In genomic region chr17:6244253-6244652, GRCh38 we compare ENCODE assay signal across 19 cellular contexts.
DNase-seq lines count a peak whose midpoint lies in the region; ATAC-seq, FAIRE-seq and TF ChIP-seq lines count a peak whose summit lies in the region.
"Had no signal": no experiment of that assay in that cellular context is flagged by ENCODE, and none has a peak within 500 bp of the region (broad histone marks: within the 10 kb centered on the region; RNA-seq: fewer than 3 reads in every experiment).

No MANE protein-coding gene starts in this region.

- no peaks in the 10 kb centered on the region; a peak in 1 of 7 replicates for H3K27me3 ChIP-seq in H1 (replicated peaks in 1 of 4; ENCODE audit: control insufficient read depth in 3 of 4, extremely low read depth in 1 of 4, insufficient read depth in 3 of 4, low read length in 3 of 4)
- H3K27me3 ChIP-seq in CD4-positive, alpha-beta memory T cell (ENCODE audit: insufficient read depth, low read length): peaks cover 5% of the 10 kb centered on the region

- POLR2A ChIA-PET in RWPE1 (lab: Yijun Ruan, JAX; ENCODE audit: low non-redundant PET): no interaction called here
- POLR2A ChIA-PET in H1 (lab: Charles Lee; ENCODE audit: partially characterized antibody): no interaction called here
- POLR2A ChIA-PET in CD4-positive, alpha-beta memory T cell (lab: Charles Lee; ENCODE audit: partially characterized antibody): no interaction called here

- H2BK20ac ChIP-seq in H1 (ENCODE audit: low read length): no peak overlapping the region

- H4K20me1 ChIP-seq in H1 (replicated peaks in 1 of 2; ENCODE audit: control insufficient read depth in 1 of 2, insufficient read depth in 2 of 2, low read length in 2 of 2): no peaks in the 10 kb centered on the region

- H3K4me3 Mint-ChIP-seq in nephron progenitor cell: no peak overlapping the region
- no peak overlapping the region for H3K4me3 Mint-ChIP-seq in type B pancreatic cell
- no peak overlapping the region for H3K4me3 Mint-ChIP-seq in CD4-positive, alpha-beta memory T cell
- H3K4me3 Mint-ChIP-seq: B cell; CD8-positive, alpha-beta memory T cell had no signal

- TF ChIP-seq POLR2A in H1 (IDR thresholded peaks at IDR 0.05; ENCODE audit: control extremely low read depth in 1 of 2, low read depth in 2 of 2, low read length in 2 of 2): no peak

- H2AFZ ChIP-seq in H1 (ENCODE audit: low read length): no peak overlapping the region

- no peak overlapping the region for H2AK5ac ChIP-seq in H1 (ENCODE audit: low read depth, low read length)

- DNase-seq in RWPE1 (ENCODE audit: low spot score): no peak
- no peak for DNase-seq in H1 (ENCODE audit: low read depth in 1 of 2, low spot score in 2 of 2)
- DNase-seq in nephron progenitor cell: peak; percentile 15
- DNase-seq in type B pancreatic cell (ENCODE audit: extremely low spot score, unreplicated experiment): peak; percentile 56
- DNase-seq in kidney glomerular epithelial cell (lab: John Stamatoyannopoulos, UW): no peak
- no peak for DNase-seq in CD4-positive, alpha-beta memory T cell
- DNase-seq: CD8-positive, alpha-beta memory T cell; COR-L47; DMS 273 treated with DMSO at 0.1 percent for 48 hours; DMS53; DND-41; EL; HCEC 1CT; IMR-90 had no signal

- peak overlapping the region; percentile 2; the same call in 1 of the 2 replicates for H2BK12ac ChIP-seq in H1 (ENCODE audit: low read depth, low read length)

- H3K27ac ChIP-seq in RWPE1 (peak overlapping the region; percentile 71), H1 (ENCODE audit: low read depth, low read length) (no peak overlapping the region)
- no peak overlapping the region for H3K27ac ChIP-seq in CD4-positive, alpha-beta memory T cell (ENCODE audit: low read depth, low read length)
- H3K27ac ChIP-seq: BLaER1 treated with 17β-estradiol and CSF1 and Interleukin-3, amounts not matched to agents 10 nM and 100 nM; HL-60 had no signal

- peaks cover 8 to 24% (median 12%) of the 10 kb centered on the region in 4 experiments for H3K4me1 ChIP-seq in H1 (replicated peaks in 1 of 4; ENCODE audit: control insufficient read depth in 3 of 4, insufficient read depth in 4 of 4, low read length in 3 of 4)
- H3K4me1 ChIP-seq in CD4-positive, alpha-beta memory T cell (ENCODE audit: insufficient read depth, low read length): no peaks in the 10 kb centered on the region
- H3K4me1 ChIP-seq: BLaER1 treated with 17β-estradiol and CSF1 and Interleukin-3, amounts not matched to agents 10 nM and 100 nM had no signal

- no peak overlapping the region for H3K4me2 ChIP-seq in H1 (ENCODE audit: insufficient read depth in 1 of 2, low read depth in 2 of 2, low read length in 2 of 2)
- H3K4me2 ChIP-seq: BLaER1 treated with 17β-estradiol and CSF1 and Interleukin-3, amounts not matched to agents 10 nM and 100 nM had no signal

- H3K36me3 Mint-ChIP-seq in nephron progenitor cell (ENCODE audit: low read depth) (no peaks in the 10 kb centered on the region), type B pancreatic cell (no peaks in the 10 kb centered on the region)
- H3K36me3 Mint-ChIP-seq in CD4-positive, alpha-beta memory T cell: no peaks in the 10 kb centered on the region
- H3K36me3 Mint-ChIP-seq: CD8-positive, alpha-beta memory T cell had no signal

- H3K18ac ChIP-seq in H1 (ENCODE audit: extremely low read depth, low read length): no peak overlapping the region

- CTCF ChIA-PET in RWPE1 (lab: Yijun Ruan, JAX) (interaction anchor here (0.6 kb wide), 1 partner anchor 46 kb away, joined by 3 read pairs; no protein-coding TSS in a partner anchor), H1 (lab: Charles Lee; ENCODE audit: partially characterized antibody) (interaction anchor here (0.8 to 1.5 kb wide), 4 partner anchors 11 to 39 kb away, joined by 3 to 6 read pairs (median 4); no protein-coding TSS in a partner anchor)
- CTCF ChIA-PET in CD4-positive, alpha-beta memory T cell (lab: Charles Lee; ENCODE audit: partially characterized antibody): no interaction called here

- no peak overlapping the region for H4K91ac ChIP-seq in H1 (replicated peaks; ENCODE audit: insufficient read length, low read length)

- no peak overlapping the region for H3K23ac ChIP-seq in H1 (ENCODE audit: insufficient read length)

- no peaks in the 10 kb centered on the region for H3K79me2 ChIP-seq in H1 (ENCODE audit: control insufficient read depth in 1 of 2, insufficient read depth in 2 of 2, low read length in 2 of 2)

- no peak for TF ChIP-seq EP300 in H1 (IDR thresholded peaks at IDR 0.05; ENCODE audit: borderline replicate concordance in 1 of 2, low read depth in 2 of 2, low read length in 2 of 2)

- no peaks in the 10 kb centered on the region for H3K9me3 ChIP-seq in H1 (ENCODE audit: insufficient read depth in 2 of 2, low read depth in 1 of 2, low read length in 1 of 2)
- no peaks in the 10 kb centered on the region for H3K9me3 ChIP-seq in CD4-positive, alpha-beta memory T cell (ENCODE audit: control insufficient read depth in 1 of 2, low read length in 2 of 2)
- H3K9me3 ChIP-seq: BLaER1 treated with 17β-estradiol and CSF1 and Interleukin-3, amounts not matched to agents 10 nM and 100 nM had no signal

- no peak overlapping the region for H3K56ac ChIP-seq in H1 (replicated peaks; ENCODE audit: insufficient read length, low read depth, low read length)

- no peak overlapping the region for H3K9ac ChIP-seq in H1 (replicated peaks in 1 of 4; ENCODE audit: extremely low read depth in 1 of 4, low read depth in 3 of 4, low read length in 3 of 4)
- H3K9ac ChIP-seq: BLaER1 treated with 17β-estradiol and CSF1 and Interleukin-3, amounts not matched to agents 10 nM and 100 nM had no signal

- no peak overlapping the region for H2BK120ac ChIP-seq in H1 (replicated peaks; ENCODE audit: low read depth, low read length)

- no peak overlapping the region for H4K5ac ChIP-seq in H1 (ENCODE audit: insufficient read length, low read depth, low read length)

- no peak overlapping the region for H2BK5ac ChIP-seq in H1 (ENCODE audit: low read depth, low read length)

- no peak overlapping the region for H3K4ac ChIP-seq in H1 (replicated peaks; ENCODE audit: insufficient read length, low read depth, low read length)

- H2BK15ac ChIP-seq in H1 (ENCODE audit: low read length): no peak overlapping the region

- H3K27me3 Mint-ChIP-seq in nephron progenitor cell (ENCODE audit: low read depth, poor library complexity) (peaks cover 46% of the 10 kb centered on the region), type B pancreatic cell (peaks cover 50% of the 10 kb centered on the region)
- H3K27me3 Mint-ChIP-seq in CD4-positive, alpha-beta memory T cell: peaks cover 26 to 29% of the 10 kb centered on the region in 2 donors

- no peaks in the 10 kb centered on the region for H3K79me1 ChIP-seq in H1 (ENCODE audit: low read depth, low read length)

- H3K9me3 Mint-ChIP-seq in nephron progenitor cell (no peaks in the 10 kb centered on the region), type B pancreatic cell (no peaks in the 10 kb centered on the region)
- no peaks in the 10 kb centered on the region for H3K9me3 Mint-ChIP-seq in CD4-positive, alpha-beta memory T cell
- H3K9me3 Mint-ChIP-seq: CD8-positive, alpha-beta memory T cell had no signal

- H3K4me3 ChIP-seq in H1 (ENCODE audit: extremely low read depth in 1 of 4, insufficient read depth in 2 of 4, low read depth in 3 of 4, low read length in 4 of 4): no peak overlapping the region
- no peak overlapping the region for H3K4me3 ChIP-seq in CD4-positive, alpha-beta memory T cell (ENCODE audit: low read length in 2 of 2)
- H3K4me3 ChIP-seq: BLaER1 treated with 17β-estradiol and CSF1 and Interleukin-3, amounts not matched to agents 10 nM and 100 nM; GM12878 had no signal

- H3K23me2 ChIP-seq in H1 (ENCODE audit: low read depth, low read length): no peaks in the 10 kb centered on the region; the same call in 1 of the 2 replicates

- no peak for ATAC-seq in HG03280 (IDR thresholded peaks at IDR 0.05; ENCODE audit: unreplicated experiment)
- ATAC-seq: GM12878 had no signal

- no peak for TF ChIP-seq RAD21 in H1 (IDR thresholded peaks at IDR 0.05 in 1 of 2, conservative IDR thresholded peaks at IDR 0.05 in 1 of 2; ENCODE audit: low read depth in 2 of 2, low read length in 2 of 2)

- intact Hi-C loops in CD4-positive, alpha-beta memory T cell (cut with micrococcal nuclease): no loop called here

- WGBS in H1 (ENCODE audit: extremely low coverage in 1 of 2, insufficient coverage in 1 of 2, insufficient read length in 1 of 2, insufficient replicate concordance in 2 of 2, low coverage in 1 of 2, low lambda C conversion rate in 2 of 2, missing lambda C conversion rate in 1 of 2), 2 experiments: 86% methylated on average over 5 of the region's 5 CpGs; no CpG with 5 or more reads in 1 of the 2 experiments

- no peak for FAIRE-seq in H1 (lab: Jason Lieb, UNC)
- FAIRE-seq: GM12878 had no signal

- H3K4me1 Mint-ChIP-seq in nephron progenitor cell (peaks cover 27% of the 10 kb centered on the region), type B pancreatic cell (ENCODE audit: unreplicated experiment) (peaks cover under 1% of the 10 kb centered on the region)
- H3K4me1 Mint-ChIP-seq in CD4-positive, alpha-beta memory T cell: no peaks in the 10 kb centered on the region
- H3K4me1 Mint-ChIP-seq: B cell; CD8-positive, alpha-beta memory T cell had no signal

- no peak overlapping the region for H3K14ac ChIP-seq in H1 (ENCODE audit: insufficient read length)

- H3K36me3 ChIP-seq in H1 (ENCODE audit: control insufficient read depth in 2 of 4, insufficient read depth in 4 of 4, low read length in 3 of 4): no peaks in the 10 kb centered on the region
- no peaks in the 10 kb centered on the region for H3K36me3 ChIP-seq in CD4-positive, alpha-beta memory T cell (ENCODE audit: insufficient read depth, low read length)
- H3K36me3 ChIP-seq: BLaER1 treated with 17β-estradiol and CSF1 and Interleukin-3, amounts not matched to agents 10 nM and 100 nM had no signal

- no peak for TF ChIP-seq CTCF in RWPE1 (conservative IDR thresholded peaks at IDR 0.05; ENCODE audit: low read depth)
- no peak for TF ChIP-seq CTCF in H1 (IDR thresholded peaks at IDR 0.05; ENCODE audit: control extremely low read depth in 1 of 3, insufficient read depth in 1 of 3, low read depth in 1 of 3, low read length in 3 of 3)
- TF ChIP-seq CTCF in nephron progenitor cell (IDR thresholded peaks at IDR 0.05): no peak
- no peak for TF ChIP-seq CTCF in type B pancreatic cell (conservative IDR thresholded peaks at IDR 0.05)

- H4K8ac ChIP-seq in H1 (ENCODE audit: extremely low read depth, insufficient read depth, low read length): no peak overlapping the region

- H3K27ac Mint-ChIP-seq in nephron progenitor cell (no peak overlapping the region), type B pancreatic cell (no peak overlapping the region)
- H3K27ac Mint-ChIP-seq in CD4-positive, alpha-beta memory T cell: no peak overlapping the region
- H3K27ac Mint-ChIP-seq: B cell; CD8-positive, alpha-beta memory T cell had no signal

TF ChIP-seq in H1, 55 proteins besides CTCF, POLR2A, EP300 and RAD21 (continues in another document):
- TF ChIP-seq CBX8 (IDR thresholded peaks at IDR 0.05; ENCODE audit: borderline replicate concordance, low read depth, low read length) (no peak), SP4 (IDR thresholded peaks at IDR 0.05; ENCODE audit: low read length) (no peak), ASH2L (IDR thresholded peaks at IDR 0.05; ENCODE audit: low read length) (no peak)

Comparison
In these comparisons a context has a peak if more than half of its experiments do, and no peak if none do; other contexts are left out.
1. DNase-seq: peak in nephron progenitor cell (single experiment) and type B pancreatic cell (single experiment); none in RWPE1 (single experiment), H1 (0 of 2), kidney glomerular epithelial cell (single experiment) and CD4-positive, alpha-beta memory T cell (0 of 5).